In genomic region chr7:17946591-17946990, GRCh38 we compare ENCODE assay signal across 12 cellular contexts. TPM values are rescaled to one million over a fixed set of nuclear protein-coding genes. Genes with fewer than 3 reads are reported as not detected.
DNase-seq lines count a peak whose midpoint lies in the region; ATAC-seq, FAIRE-seq and TF ChIP-seq lines count a peak whose summit lies in the region.
"Had no signal": no experiment of that assay in that cellular context is flagged by ENCODE, and none has a peak within 500 bp of the region (broad histone marks: within the 10 kb centered on the region; RNA-seq: fewer than 3 reads in every experiment).

No MANE protein-coding gene starts in this region.

- POLR2A ChIA-PET in A549 (lab: Yijun Ruan, JAX): no interaction called here

- 0 out of 2 replicates have a peak, but pooled peaks cover 4% of the 10 kb centered on the region for H3K27me3 ChIP-seq in SU-DHL-6 (ENCODE audit: low read length)
- H3K27me3 ChIP-seq: gastrocnemius medialis, SJCRH30 had no signal

- 0 out of 3 replicates have a peak, but pooled peaks cover 6% of the 10 kb centered on the region for H3K4me1 ChIP-seq in A549
- H3K4me1 ChIP-seq: SJCRH30 had no signal

- TF ChIP-seq RAD21 in A549 (conservative IDR thresholded peaks at IDR 0.05 in 1 of 2, IDR thresholded peaks at IDR 0.05 in 1 of 2): no peak

- no peaks in the 10 kb centered on the region for H3K9me2 ChIP-seq in SU-DHL-6 (replicated peaks; ENCODE audit: insufficient read depth, low read length)

- H3K9me3 ChIP-seq in A549 (no peaks in the 10 kb centered on the region), SU-DHL-6 (ENCODE audit: insufficient read depth, low read length) (no peaks in the 10 kb centered on the region)
- H3K9me3 ChIP-seq: gastrocnemius medialis, SJCRH30 had no signal

- H3K27ac ChIP-seq in A549: no peak overlapping the region
- H3K27ac ChIP-seq in SU-DHL-6 (ENCODE audit: low read depth, low read length): no peak overlapping the region
- H3K27ac ChIP-seq: gastrocnemius medialis, HL-60, SJCRH30 had no signal

- H3F3A ChIP-seq in SU-DHL-6 (ENCODE audit: insufficient read depth): no peaks in the 10 kb centered on the region

- H3K9ac ChIP-seq in SU-DHL-6 (ENCODE audit: low read length): no peak overlapping the region

- H3K4me3 ChIP-seq in A549 (no peak overlapping the region), SU-DHL-6 (ENCODE audit: insufficient read depth, low read length, poor library complexity, severe bottlenecking) (no peak overlapping the region)
- H3K4me3 ChIP-seq: SJCRH30 had no signal

- H2AFZ ChIP-seq in SU-DHL-6 (ENCODE audit: low read depth, low read length, severe bottlenecking): no peak overlapping the region

- TF ChIP-seq EP300 in A549 (IDR thresholded peaks at IDR 0.05): no peak

- peak; percentile 13 for FAIRE-seq in A549 (lab: Jason Lieb, UNC)

- TF ChIP-seq CTCF in A549 (IDR thresholded peaks at IDR 0.05) (no peak), SU-DHL-6 (IDR thresholded peaks at IDR 0.05; ENCODE audit: insufficient read depth, low read length, poor library complexity, severe bottlenecking) (no peak)

- DNase-seq in A549 (ENCODE audit: low read depth in 1 of 2, low spot score in 1 of 2): no peak
- DNase-seq in NCI-H1930 (lab: John Stamatoyannopoulos, UW): no peak
- no peak for DNase-seq in NCI-H345 (lab: John Stamatoyannopoulos, UW)
- no peak for DNase-seq in effector CD4-positive, alpha-beta T cell
- DNase-seq: C1 segment of cervical spinal cord, gastrocnemius medialis, SJCRH30 had no signal

- no peaks in the 10 kb centered on the region for H3K79me2 ChIP-seq in SU-DHL-6 (ENCODE audit: insufficient read depth, low read length)

- CTCF ChIA-PET in A549 (lab: Yijun Ruan, JAX): no interaction called here

- 79% methylated on average over 1 of the region's 1 CpG for WGBS in A549 (ENCODE audit: missing lambda C conversion rate)

- H4K20me1 ChIP-seq in SU-DHL-6 (ENCODE audit: low read depth, low read length): no peaks in the 10 kb centered on the region

- no peak overlapping the region for H3K4me2 ChIP-seq in A549
- H3K4me2 ChIP-seq in SU-DHL-6 (ENCODE audit: low read depth, low read length, poor library complexity, severe bottlenecking): peak overlapping the region; percentile 9

- no peak for TF ChIP-seq POLR2A in A549 (IDR thresholded peaks at IDR 0.05; ENCODE audit: low read length)

- ATAC-seq in A549 (no peak), GM19025 (IDR thresholded peaks at IDR 0.05; ENCODE audit: low read depth, unreplicated experiment) (peak; percentile 59), HG03045 (IDR thresholded peaks at IDR 0.05; ENCODE audit: unreplicated experiment) (peak; percentile 70), GM19023 (IDR thresholded peaks at IDR 0.05; ENCODE audit: unreplicated experiment) (no peak)

- no peaks in the 10 kb centered on the region for H3K36me3 ChIP-seq in SU-DHL-6 (ENCODE audit: low read length)
- H3K36me3 ChIP-seq: gastrocnemius medialis, SJCRH30 had no signal

TF ChIP-seq in A549, 52 proteins besides CTCF, POLR2A, EP300 and RAD21:
- TF ChIP-seq RFX5 (IDR thresholded peaks at IDR 0.05) (no peak), HDAC2 (IDR thresholded peaks at IDR 0.05) (no peak), PBX3 (IDR thresholded peaks at IDR 0.05) (no peak), EHF (CRISPR knock-in tag; IDR thresholded peaks at IDR 0.05) (no peak), NFE2L2 (conservative IDR thresholded peaks at IDR 0.05; ENCODE audit: low read length) (no peak), RCOR1 (IDR thresholded peaks at IDR 0.05; ENCODE audit: low read depth, low read length) (no peak), CHD2 (IDR thresholded peaks at IDR 0.05; ENCODE audit: low read length, partially characterized antibody) (no peak), E2F6 (IDR thresholded peaks at IDR 0.05; ENCODE audit: borderline replicate concordance, low read depth) (no peak), GATA3 (IDR thresholded peaks at IDR 0.05; ENCODE audit: borderline replicate concordance) (no peak), SMC3 (IDR thresholded peaks at IDR 0.05) (no peak), KDM5A (IDR thresholded peaks at IDR 0.05) (no peak), CHD4 (IDR thresholded peaks at IDR 0.05; ENCODE audit: borderline replicate concordance) (no peak)

RNA-seq across cellular contexts. Expression of gene SNX13, which starts 6.3 kb away (rescaled TPM):
- polyA plus RNA-seq in A549 (2011; rRNA removed) (26.3 and 31.6 TPM in 2 replicates), A549 (2017; fragmentation: RNase III; extraction: RNeasy Plus Mini Kit Qiagen cat#74134 plus additional on column Dnase treatment) (12.4 to 15.0 TPM (median 13.1 TPM) in 3 replicates)
- 5.0 TPM in 2 replicates for polyA plus RNA-seq in A549 (2012; cell fraction: cytosol; rRNA removed)
- polyA plus RNA-seq in A549 (2012; cell fraction: nucleus; rRNA removed): 2.0 and 3.2 TPM in 2 replicates
- 12.3 and 12.7 TPM in 2 replicates for polyA minus RNA-seq in A549 (2011; rRNA and poly(A)+ RNA removed)

Comparison
In these comparisons a context has a peak if more than half of its experiments do, and no peak if none do; other contexts are left out.
1. ATAC-seq: peak in GM19025 (single experiment) and HG03045 (single experiment); none in A549 (0 of 2) and GM19023 (single experiment).